17 cellular contexts compared by ENCODE assay signal in genomic region chr20:50416930-50417329, GRCh38.
A peak's percentile ranks its signal among the peaks of the same experiment; 100 is the strongest.
DNase-seq lines count a peak whose midpoint lies in the region; ATAC-seq and TF ChIP-seq lines count a peak whose summit lies in the region.
"Had no signal": no experiment of that assay in that cellular context is flagged by ENCODE, and none has a peak within 500 bp of the region (broad histone marks: within the 10 kb centered on the region; RNA-seq: fewer than 3 reads in every experiment).

No MANE protein-coding gene starts in this region.

- H3K36me3 ChIP-seq in ACC112 (ENCODE audit: insufficient read depth, low read length) (no peaks in the 10 kb centered on the region), left lung (no peaks in the 10 kb centered on the region), skeletal muscle satellite cell (ENCODE audit: insufficient read depth, low read length) (no peaks in the 10 kb centered on the region)

- H3K4me1 ChIP-seq in ACC112 (ENCODE audit: control insufficient read depth, insufficient read depth, low read length, unreplicated experiment): peaks cover 24% of the 10 kb centered on the region
- H3K4me1 ChIP-seq in left lung: peaks cover 23 to 70% of the 10 kb centered on the region in 2 donors
- peaks cover 30% of the 10 kb centered on the region for H3K4me1 ChIP-seq in skeletal muscle satellite cell (ENCODE audit: control insufficient read depth, insufficient read depth, low read length)

- no peaks in the 10 kb centered on the region for H3K79me2 ChIP-seq in ACC112 (ENCODE audit: control insufficient read depth, insufficient read depth, low read length, unreplicated experiment)

- ATAC-seq in left lung: no peak
- ATAC-seq in HG02870 (IDR thresholded peaks at IDR 0.05; ENCODE audit: unreplicated experiment): no peak
- no peak for ATAC-seq in GM18867 (IDR thresholded peaks at IDR 0.05; ENCODE audit: unreplicated experiment)
- ATAC-seq: activated naive CD4-positive, alpha-beta T cell treated with anti-CD3 and anti-CD28 coated beads, Interleukin-2, amount 50 U/mL, for 72 hours; K562; Panc1 had no signal

- peak overlapping the region; percentile 97 for H3K27ac ChIP-seq in ACC112 (ENCODE audit: low read depth, low read length)
- H3K27ac ChIP-seq in left lung: peak overlapping the region; percentile 87 to 93

- intact Hi-C loops in left lung (cut with DNase I): no loop called here

- DNase-seq in amniotic epithelial cell (ENCODE audit: low read depth) (peak; percentile 46), left lung (no peak), glomerular visceral epithelial cell (ENCODE audit: extremely low spot score) (no peak), erythroblast (lab: John Stamatoyannopoulos, UW) (no peak)
- DNase-seq: ACHN; activated CD4-positive, alpha-beta T cell treated with anti-CD3 and anti-CD28 coated beads for 1 hour; H9; NCI-H1436; NCI-H510A treated with DMSO at 0.1 percent for 48 hours; stimulated activated CD4-positive, alpha-beta T cell treated with anti-CD3 and anti-CD28 coated beads, Interleukin-2, amount 100 ng/mL, for 48 hours had no signal

- peak overlapping the region; percentile 85 for H3K9ac ChIP-seq in skeletal muscle satellite cell (ENCODE audit: low read depth, low read length)

- no peak overlapping the region for H3K4me3 ChIP-seq in ACC112 (ENCODE audit: low read depth, low read length)
- H3K4me3 ChIP-seq in left lung: no peak overlapping the region
- H3K4me3 ChIP-seq in skeletal muscle satellite cell (ENCODE audit: low read length): no peak overlapping the region
- H3K4me3 ChIP-seq: K562 had no signal

- peaks cover 0 to 3% of the 10 kb centered on the region in 2 donors for H3K9me3 ChIP-seq in left lung
- H3K9me3 ChIP-seq in skeletal muscle satellite cell (replicated peaks; ENCODE audit: low read length): no peaks in the 10 kb centered on the region

- H3K27me3 ChIP-seq in ACC112 (ENCODE audit: insufficient read depth, low read length): no peaks in the 10 kb centered on the region
- H3K27me3 ChIP-seq in left lung: no peaks in the 10 kb centered on the region
- H3K27me3 ChIP-seq in skeletal muscle satellite cell (ENCODE audit: control insufficient read depth, insufficient read depth, low read length): no peaks in the 10 kb centered on the region

- no peak for TF ChIP-seq POLR2A in erythroblast (IDR thresholded peaks at IDR 0.05; ENCODE audit: low read length)

- no peak overlapping the region for H2AFZ ChIP-seq in ACC112 (ENCODE audit: low read length, unreplicated experiment)

- peak overlapping the region; percentile 75 for H3K4me2 ChIP-seq in skeletal muscle satellite cell (ENCODE audit: low read length)

- TF ChIP-seq CTCF in left lung (IDR thresholded peaks at IDR 0.05): no peak
